In genomic region chr10:6580279-6581029, GRCh38 we compare ENCODE assay signal across 8 cellular contexts.
DNase-seq lines count a peak whose midpoint lies in the region; ATAC-seq lines count a peak whose summit lies in the region.

No MANE protein-coding gene starts in this region.

- ATAC-seq in HG02678 (IDR thresholded peaks at IDR 0.05; ENCODE audit: unreplicated experiment), result peak; percentile 96

- DNase-seq in NCI-H1105 treated with DMSO at 0.1 percent for 48 hours (lab: John Stamatoyannopoulos, UW) (peak; percentile 5), NCI-H1105 (lab: John Stamatoyannopoulos, UW) (no peak), NCI-H69 (lab: John Stamatoyannopoulos, UW) (peak; percentile 15), epidermal melanocyte (ENCODE audit: insufficient read length, low spot score) (peak; percentile 22), midbrain (lab: John Stamatoyannopoulos, UW) (peak; percentile 86)
- DNase-seq in activated CD8-positive, alpha-beta memory T cell treated with anti-CD3 and anti-CD28 coated beads, Interleukin-2, amount 50 U/mL, for 4 hours, result peak; percentile 90
- peak; percentile 74 to 81 for DNase-seq in stimulated activated CD8-positive, alpha-beta memory T cell treated with anti-CD3 and anti-CD28 coated beads, Interleukin-2, amount 100 ng/mL, for 1 hour (ENCODE audit: low read depth in 2 of 2)
